13 cellular contexts compared by ENCODE assay signal in the genomic region with DNA sequence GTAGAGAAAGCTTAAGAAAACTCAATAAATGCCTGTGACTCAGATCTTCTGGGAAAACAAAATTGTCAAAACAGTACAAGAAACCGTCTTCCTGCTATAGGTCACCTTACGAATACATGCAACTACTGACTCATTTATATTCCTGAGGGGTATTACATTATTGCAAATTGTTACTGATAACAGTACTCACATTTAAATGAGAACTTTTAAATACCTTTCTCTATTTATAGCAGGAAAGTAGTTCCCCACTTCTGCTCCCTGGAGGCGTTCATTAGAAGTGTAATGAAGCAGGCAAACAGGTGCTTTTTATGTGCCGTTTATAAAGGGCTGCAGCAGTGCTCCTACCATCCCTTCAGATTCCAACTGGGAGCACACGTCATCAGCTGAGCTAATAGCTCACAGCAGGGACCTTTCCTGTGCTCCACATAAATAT.
A peak's percentile ranks its signal among the peaks of the same experiment; 100 is the strongest.
DNase-seq lines count a peak whose midpoint lies in the region; ATAC-seq, FAIRE-seq and TF ChIP-seq lines count a peak whose summit lies in the region.
"Had no signal": no experiment of that assay in that cellular context is flagged by ENCODE, and none has a peak within 500 bp of the region (broad histone marks: within the 10 kb centered on the region; RNA-seq: fewer than 3 reads in every experiment).

No MANE protein-coding gene starts in this region.

- TF ChIP-seq POLR2A in GM12878 (IDR thresholded peaks at IDR 0.05; ENCODE audit: low read depth, low read length) (no peak), prostate gland (IDR thresholded peaks at IDR 0.05) (no peak)

- DNase-seq in GM12878 (ENCODE audit: low read depth, low spot score): no peak
- no peak for DNase-seq in KG1 (lab: John Stamatoyannopoulos, UW)
- DNase-seq in UCSD-AML1 (lab: John Stamatoyannopoulos, UW; ENCODE audit: unreplicated experiment): no peak
- no peak for DNase-seq in prostate gland (ENCODE audit: low spot score)
- DNase-seq in epidermal melanocyte (ENCODE audit: insufficient read length, low spot score): no peak
- DNase-seq: activated T-cell treated with anti-CD3 and anti-CD28 coated beads for 4 hours, left ventricle myocardium inferior, SHP77 treated with DMSO at 0.1 percent for 48 hours, stomach had no signal

- no peak for TF ChIP-seq RAD21 in GM12878 (IDR thresholded peaks at IDR 0.05; ENCODE audit: insufficient read depth, low read depth, low read length)

- FAIRE-seq in GM12878 (lab: Jason Lieb, UNC): no peak
- FAIRE-seq: D721Med had no signal

- POLR2A ChIA-PET in GM12878 (lab: Charles Lee): no interaction called here

- BruUV-seq in GM12878 (replicated peaks; lab: Mats Ljungman, UMichigan): no TSS peak

- H3K4me3 ChIP-seq in HUES6 (ENCODE audit: low read depth, low read length) (no peak overlapping the region), GM12878 (no peak overlapping the region), prostate gland (no peak overlapping the region)
- H3K4me3 ChIP-seq: left ventricle myocardium inferior, stomach had no signal

- H3K27me3 ChIP-seq in HUES6 (ENCODE audit: control insufficient read depth, insufficient read depth, low read length) (no peaks in the 10 kb centered on the region), GM12878 (replicated peaks in 1 of 2; ENCODE audit: control insufficient read depth in 2 of 2, insufficient read depth in 2 of 2, low read length in 1 of 2) (no peaks in the 10 kb centered on the region), prostate gland (replicated peaks; ENCODE audit: insufficient read depth) (no peaks in the 10 kb centered on the region)
- H3K27me3 ChIP-seq: stomach had no signal

- H3K36me3 ChIP-seq in HUES6 (ENCODE audit: control insufficient read depth, insufficient read depth, low read length) (no peaks in the 10 kb centered on the region; the same call in 1 of the 2 replicates), GM12878 (ENCODE audit: control insufficient read depth in 2 of 2, insufficient read depth in 2 of 2, low read length in 1 of 2) (no peaks in the 10 kb centered on the region), prostate gland (no peaks in the 10 kb centered on the region)
- H3K36me3 ChIP-seq: left ventricle myocardium inferior, stomach had no signal

- no peak overlapping the region for H2AFZ ChIP-seq in GM12878 (ENCODE audit: control insufficient read depth, low read depth, low read length)

- no peak for TF ChIP-seq EP300 in GM12878 (IDR thresholded peaks at IDR 0.05; ENCODE audit: borderline replicate concordance in 1 of 2, control insufficient read depth in 1 of 2, low read depth in 2 of 2, low read length in 2 of 2)

- SMC1A ChIA-PET in GM12878 (lab: Charles Lee; ENCODE audit: uncharacterized antibody, unreplicated experiment): no interaction called here

- CTCF ChIA-PET in GM12878 (lab: Yijun Ruan, JAX): no interaction called here

- H3K4me1 ChIP-seq in HUES6 (ENCODE audit: control insufficient read depth, insufficient read depth, low read length) (peaks cover 21% of the 10 kb centered on the region), GM12878 (ENCODE audit: control insufficient read depth, insufficient read depth, low read length) (no peaks in the 10 kb centered on the region), prostate gland (replicated peaks) (no peaks in the 10 kb centered on the region)
- H3K4me1 ChIP-seq: left ventricle myocardium inferior, stomach had no signal

- TF ChIP-seq CTCF in GM12878 (IDR thresholded peaks at IDR 0.05 in 2 of 3, conservative IDR thresholded peaks at IDR 0.05 in 1 of 3; ENCODE audit: control insufficient read depth in 2 of 3, extremely low read depth in 1 of 3, insufficient read depth in 1 of 3, low read depth in 3 of 3, low read length in 3 of 3) (no peak), prostate gland (IDR thresholded peaks at IDR 0.05) (no peak)

- WGBS in GM12878 (ENCODE audit: insufficient coverage, insufficient replicate concordance, low lambda C conversion rate, missing lambda C conversion rate): 4% methylated on average over 5 of the region's 5 CpGs
- WGBS in prostate gland: 13% methylated on average over 5 of the region's 5 CpGs

- no peaks in the 10 kb centered on the region for H4K20me1 ChIP-seq in GM12878 (ENCODE audit: control insufficient read depth, insufficient read depth)

- H3K27ac ChIP-seq in HUES6 (ENCODE audit: low read depth, low read length): peak overlapping the region; percentile 72
- no peak overlapping the region for H3K27ac ChIP-seq in GM12878 (ENCODE audit: control insufficient read depth, insufficient read depth)
- no peak overlapping the region for H3K27ac ChIP-seq in prostate gland
- H3K27ac ChIP-seq: left ventricle myocardium inferior, stomach had no signal

- H3K79me2 ChIP-seq in GM12878 (ENCODE audit: control insufficient read depth, insufficient read depth, low read length): no peaks in the 10 kb centered on the region

- peak; percentile 91 for ATAC-seq in GM18508 (IDR thresholded peaks at IDR 0.05; ENCODE audit: insufficient read depth, unreplicated experiment)
- peak; percentile 54 for ATAC-seq in GM21786 (IDR thresholded peaks at IDR 0.05; ENCODE audit: unreplicated experiment)
- peak; percentile 33 for ATAC-seq in GM12878

- H3K9me3 ChIP-seq in HUES6 (ENCODE audit: control insufficient read depth, insufficient read depth, low read depth, low read length): peaks cover 25% of the 10 kb centered on the region
- no peaks in the 10 kb centered on the region; the same call in 2 of the 3 replicates for H3K9me3 ChIP-seq in GM12878 (replicated peaks; ENCODE audit: control insufficient read depth, insufficient read depth, low read length)
- no peaks in the 10 kb centered on the region for H3K9me3 ChIP-seq in prostate gland

- H3K9ac ChIP-seq in HUES6 (ENCODE audit: low read length) (no peak overlapping the region), GM12878 (ENCODE audit: control insufficient read depth, insufficient read depth, low read length) (no peak overlapping the region)

- in situ Hi-C loops in GM12878 (cut with MboI): no loop called here

- RAD21 ChIA-PET in GM12878 (lab: Charles Lee; ENCODE audit: unreplicated experiment): no interaction called here

- no peak overlapping the region for H3K4me2 ChIP-seq in GM12878 (ENCODE audit: control insufficient read depth, insufficient read depth)

- intact Hi-C loops in GM12878 (cut with micrococcal nuclease; ENCODE audit: unreplicated experiment): no loop called here
- intact Hi-C loops in prostate gland (cut with DNase I): no loop called here

TF ChIP-seq in GM12878, 131 proteins besides CTCF, POLR2A, EP300 and RAD21:
- no peak for TF ChIP-seq HCFC1 (IDR thresholded peaks at IDR 0.05; ENCODE audit: low read length)
- TF ChIP-seq MEF2A (IDR thresholded peaks at IDR 0.05; ENCODE audit: insufficient read depth, low read depth, low read length): peak; percentile 45; the same call in 1 of the 2 replicates
- TF ChIP-seq, protein P1, sequence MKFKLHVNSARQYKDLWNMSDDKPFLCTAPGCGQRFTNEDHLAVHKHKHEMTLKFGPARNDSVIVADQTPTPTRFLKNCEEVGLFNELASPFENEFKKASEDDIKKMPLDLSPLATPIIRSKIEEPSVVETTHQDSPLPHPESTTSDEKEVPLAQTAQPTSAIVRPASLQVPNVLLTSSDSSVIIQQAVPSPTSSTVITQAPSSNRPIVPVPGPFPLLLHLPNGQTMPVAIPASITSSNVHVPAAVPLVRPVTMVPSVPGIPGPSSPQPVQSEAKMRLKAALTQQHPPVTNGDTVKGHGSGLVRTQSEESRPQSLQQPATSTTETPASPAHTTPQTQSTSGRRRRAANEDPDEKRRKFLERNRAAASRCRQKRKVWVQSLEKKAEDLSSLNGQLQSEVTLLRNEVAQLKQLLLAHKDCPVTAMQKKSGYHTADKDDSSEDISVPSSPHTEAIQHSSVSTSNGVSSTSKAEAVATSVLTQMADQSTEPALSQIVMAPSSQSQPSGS (IDR thresholded peaks at IDR 0.05; ENCODE audit: low read length): peak; percentile 43; the same call in 1 of the 2 replicates
- peak; percentile 67; the same call in 1 of the 2 replicates for TF ChIP-seq NFIC (IDR thresholded peaks at IDR 0.05; ENCODE audit: low read depth, low read length)
- 0 out of 2 replicates have a peak, but pooled peaks have one; percentile 10 for TF ChIP-seq RUNX3 (IDR thresholded peaks at IDR 0.05; ENCODE audit: low read length)
- no peak for TF ChIP-seq YY1 (IDR thresholded peaks at IDR 0.05; ENCODE audit: low read depth, low read length)
- 0 out of 2 replicates have a peak, but pooled peaks have one; percentile 39 for TF ChIP-seq ZNF217 (IDR thresholded peaks at IDR 0.05)
- TF ChIP-seq STAT3 (IDR thresholded peaks at IDR 0.05; ENCODE audit: low read depth, low read length): no peak
- peak; percentile 79 for TF ChIP-seq JUNB (IDR thresholded peaks at IDR 0.05)

Comparison
In these comparisons a context has a peak if more than half of its experiments do, and no peak if none do; other contexts are left out.
1. ATAC-seq: peak in every context shown above with its lines; median percentile 91 in GM18508; 54 in GM21786; 33 in GM12878.